5 cellular contexts compared by ENCODE assay signal in the genomic region with DNA sequence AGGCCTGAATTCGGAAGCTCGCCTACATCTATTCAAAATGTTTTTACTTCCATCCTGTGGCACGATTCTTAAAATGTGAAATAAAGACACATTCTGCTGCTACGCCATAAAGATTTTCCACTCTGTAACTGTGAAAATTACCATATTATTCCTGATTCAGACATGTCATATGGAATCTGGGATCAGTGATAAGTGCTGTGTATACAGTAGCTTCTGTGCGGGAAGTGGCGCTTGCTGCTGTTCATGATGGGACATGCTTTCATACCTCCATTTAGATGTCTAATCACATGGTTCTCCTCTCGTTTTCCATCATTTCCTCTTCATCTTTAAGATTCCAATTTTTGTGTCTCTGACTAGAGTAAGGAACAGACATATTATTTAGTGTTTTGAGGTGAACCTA.
"Had no signal": no experiment of that assay in that cellular context is flagged by ENCODE, and none has a peak within 500 bp of the region (broad histone marks: within the 10 kb centered on the region; RNA-seq: fewer than 3 reads in every experiment).

No MANE protein-coding gene starts in this region.

- H3K27ac ChIP-seq: HL-60 had no signal

- H3K36me3 Mint-ChIP-seq: IgD-negative memory B cell had no signal

- H3K4me1 Mint-ChIP-seq: IgD-negative memory B cell had no signal

- DNase-seq: IMR-90, KBM-7 had no signal

- H3K27ac Mint-ChIP-seq: IgD-negative memory B cell had no signal

- H3K4me3 Mint-ChIP-seq: IgD-negative memory B cell had no signal

- H3K4me3 ChIP-seq: K562 had no signal
